ENCODE assay signal across 1 cellular context in genomic region chr4:54099287-54099958, GRCh38.
A peak's percentile ranks its signal among the peaks of the same experiment; 100 is the strongest.
TF ChIP-seq lines count a peak whose summit lies in the region.

No MANE protein-coding gene starts in this region.

TF ChIP-seq in GM12878, 131 proteins besides CTCF, POLR2A, EP300 and RAD21:
- TF ChIP-seq RUNX3 (IDR thresholded peaks at IDR 0.05; ENCODE audit: low read length) (peak; percentile 28; the same call in 1 of the 2 replicates), SPI1 (IDR thresholded peaks at IDR 0.05; ENCODE audit: borderline replicate concordance, insufficient read depth, low read depth, low read length) (no peak)
